ENCODE assay signal across 19 cellular contexts in the genomic region with DNA sequence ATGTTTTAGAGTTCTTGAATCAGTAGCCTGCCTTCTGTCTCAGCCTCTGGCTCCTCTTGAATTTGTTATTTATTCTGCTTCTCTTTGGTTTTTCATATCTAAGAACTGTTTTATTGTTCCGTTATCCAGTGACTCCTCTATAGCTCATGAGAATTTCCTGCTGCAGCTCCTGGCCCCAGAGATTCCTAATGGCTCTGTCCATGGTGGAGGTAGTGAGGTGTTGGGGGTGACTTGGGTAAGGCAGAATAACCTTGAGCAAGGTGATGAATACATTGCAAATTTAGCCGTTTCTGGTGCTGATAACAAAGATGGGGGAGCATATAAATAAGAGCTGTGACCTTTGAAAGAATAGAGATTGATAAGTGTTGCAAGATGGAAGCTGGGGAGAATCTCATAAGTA. TPM values are rescaled to one million over a fixed set of nuclear protein-coding genes. Genes with fewer than 3 reads are reported as not detected.
A peak's percentile ranks its signal among the peaks of the same experiment; 100 is the strongest.
DNase-seq lines count a peak whose midpoint lies in the region; ATAC-seq, FAIRE-seq and TF ChIP-seq lines count a peak whose summit lies in the region.
"Had no signal": no experiment of that assay in that cellular context is flagged by ENCODE, and none has a peak within 500 bp of the region (broad histone marks: within the 10 kb centered on the region; RNA-seq: fewer than 3 reads in every experiment).

No MANE protein-coding gene starts in this region.

- TF ChIP-seq RAD21 in A549 (conservative IDR thresholded peaks at IDR 0.05 in 1 of 2, IDR thresholded peaks at IDR 0.05 in 1 of 2) (no peak), HCT116 (IDR thresholded peaks at IDR 0.05; ENCODE audit: low read depth) (no peak)

- BruUV-seq in HCT116 (replicated peaks; lab: Mats Ljungman, UMichigan) = no TSS peak

- CTCF ChIA-PET in A549 (lab: Yijun Ruan, JAX) (no interaction called here), HCT116 (lab: Charles Lee) (no interaction called here), WTC11 (lab: Charles Lee) (interaction anchor here (0.9 kb wide), 1 partner anchor 92 kb away, joined by 3 read pairs; no protein-coding TSS in a partner anchor)
- CTCF ChIA-PET in CD4-positive, alpha-beta T cell (lab: Charles Lee) = no interaction called here

- no peaks in the 10 kb centered on the region for H3K9me2 ChIP-seq in HCT116 (ENCODE audit: insufficient read depth)

- TF ChIP-seq POLR2A in A549 (IDR thresholded peaks at IDR 0.05; ENCODE audit: low read length) (no peak), HCT116 (IDR thresholded peaks at IDR 0.05; ENCODE audit: borderline replicate concordance, extremely low read depth, insufficient read depth, insufficient read length) (no peak)

- no peaks in the 10 kb centered on the region for H3K27me3 Mint-ChIP-seq in WTC11 (ENCODE audit: low read depth)
- H3K27me3 Mint-ChIP-seq in CD4-positive, alpha-beta T cell = peaks cover 4% of the 10 kb centered on the region
- H3K27me3 Mint-ChIP-seq: CD8-positive, alpha-beta memory T cell had no signal

- H3K4me1 ChIP-seq in A549 = peaks cover 29% of the 10 kb centered on the region
- H3K4me1 ChIP-seq in HCT116 (ENCODE audit: control insufficient read depth in 1 of 2, insufficient read depth in 2 of 2, low read length in 2 of 2) = peaks cover 31% of the 10 kb centered on the region in 2 experiments
- H3K4me1 ChIP-seq: BLaER1 treated with 17β-estradiol and CSF1 and Interleukin-3, amounts not matched to agents 10 nM and 100 nM had no signal

- intact Hi-C loops in HCT116 (cut with micrococcal nuclease) = no loop called here
- intact Hi-C loops in CD4-positive, alpha-beta T cell (cut with DNase I, micrococcal nuclease) = no loop called here

- H3K4me3 ChIP-seq in A549 (no peak overlapping the region), HCT116 (replicated peaks in 1 of 2; ENCODE audit: low read depth in 1 of 2, low read length in 2 of 2) (no peak overlapping the region), fibroblast of pulmonary artery (replicated peaks; ENCODE audit: low read depth, low read length) (no peak overlapping the region)
- H3K4me3 ChIP-seq: BLaER1 treated with 17β-estradiol and CSF1 and Interleukin-3, amounts not matched to agents 10 nM and 100 nM; K562 had no signal

- RAD21 ChIA-PET in HCT116 (lab: Charles Lee; ENCODE audit: low non-redundant PET in 1 of 2, low total read pairs in 2 of 2, uncharacterized antibody in 2 of 2, unreplicated experiment in 2 of 2) = no interaction called here

- no peak overlapping the region for H3K4me3 Mint-ChIP-seq in WTC11
- H3K4me3 Mint-ChIP-seq in CD4-positive, alpha-beta T cell = no peak overlapping the region
- H3K4me3 Mint-ChIP-seq: B cell; CD8-positive, alpha-beta memory T cell had no signal

- no peaks in the 10 kb centered on the region for H3K27me3 ChIP-seq in HCT116 (ENCODE audit: insufficient read depth, low read length)
- no peaks in the 10 kb centered on the region for H3K27me3 ChIP-seq in CD4-positive, alpha-beta T cell (ENCODE audit: control insufficient read depth, insufficient read depth, low read length)
- H3K27me3 ChIP-seq: BLaER1 treated with 17β-estradiol and CSF1 and Interleukin-3, amounts not matched to agents 10 nM and 100 nM had no signal

- ATAC-seq in A549 (no peak), HCT116 (no peak), WTC11 (0 out of 2 replicates have a peak, but pooled peaks have one; percentile 28)
- ATAC-seq in CD4-positive, alpha-beta T cell (ENCODE audit: poor library complexity) = no peak
- ATAC-seq: K562 had no signal

- no peak for TF ChIP-seq EP300 in A549 (IDR thresholded peaks at IDR 0.05)

- peaks cover 6% of the 10 kb centered on the region; the same call in 1 of the 2 replicates for H3K4me1 Mint-ChIP-seq in WTC11
- H3K4me1 Mint-ChIP-seq in CD4-positive, alpha-beta T cell (ENCODE audit: low read depth) = no peaks in the 10 kb centered on the region
- H3K4me1 Mint-ChIP-seq: B cell; CD8-positive, alpha-beta memory T cell had no signal

- no peaks in the 10 kb centered on the region for H4K20me1 ChIP-seq in HCT116 (ENCODE audit: insufficient read depth)
- H4K20me1 ChIP-seq: BLaER1 treated with 17β-estradiol and CSF1 and Interleukin-3, amounts not matched to agents 10 nM and 100 nM had no signal

- no peak overlapping the region for H2AFZ ChIP-seq in HCT116 (ENCODE audit: low read depth, low read length, poor library complexity, severe bottlenecking)

- POLR2A ChIA-PET in A549 (lab: Yijun Ruan, JAX) = no interaction called here
- POLR2A ChIA-PET in HCT116 (lab: Charles Lee) = no interaction called here
- POLR2A ChIA-PET in WTC11 (lab: Charles Lee) = no interaction called here
- POLR2A ChIA-PET in CD4-positive, alpha-beta T cell (lab: Charles Lee) = no interaction called here

- H3K9me3 ChIP-seq in A549 = no peaks in the 10 kb centered on the region
- no peaks in the 10 kb centered on the region for H3K9me3 ChIP-seq in HCT116 (ENCODE audit: control insufficient read depth in 1 of 2, insufficient read depth in 1 of 2, low read depth in 1 of 2, low read length in 2 of 2)
- no peaks in the 10 kb centered on the region for H3K9me3 ChIP-seq in CD4-positive, alpha-beta T cell (ENCODE audit: control insufficient read depth, low read length)
- H3K9me3 ChIP-seq: BLaER1 treated with 17β-estradiol and CSF1 and Interleukin-3, amounts not matched to agents 10 nM and 100 nM; Caco-2 had no signal

- H3K27ac Mint-ChIP-seq in WTC11 = no peak overlapping the region
- H3K27ac Mint-ChIP-seq in CD4-positive, alpha-beta T cell = no peak overlapping the region
- H3K27ac Mint-ChIP-seq: B cell; CD8-positive, alpha-beta memory T cell had no signal

- 48% methylated on average over 2 of the region's 2 CpGs for WGBS in A549 (ENCODE audit: missing lambda C conversion rate)

- no peak for TF ChIP-seq CTCF in A549 (IDR thresholded peaks at IDR 0.05)
- TF ChIP-seq CTCF in HCT116 (IDR thresholded peaks at IDR 0.05 in 2 of 3, conservative IDR thresholded peaks at IDR 0.05 in 1 of 3; ENCODE audit: borderline replicate concordance in 1 of 3, insufficient read depth in 1 of 3, low read depth in 2 of 3, low read length in 2 of 3) = no peak
- no peak for TF ChIP-seq CTCF in WTC11 (IDR thresholded peaks at IDR 0.05)
- no peak for TF ChIP-seq CTCF in fibroblast of pulmonary artery (IDR thresholded peaks at IDR 0.05; ENCODE audit: low read length, missing control alignments)
- TF ChIP-seq CTCF in CD4-positive, alpha-beta T cell (IDR thresholded peaks at IDR 0.05) = no peak

- H3K9ac ChIP-seq in HCT116 (ENCODE audit: low read length) = no peak overlapping the region
- H3K9ac ChIP-seq: BLaER1 treated with 17β-estradiol and CSF1 and Interleukin-3, amounts not matched to agents 10 nM and 100 nM had no signal

- H3K27ac ChIP-seq in A549 (no peak overlapping the region), HCT116 (ENCODE audit: low read depth, low read length) (no peak overlapping the region)
- no peak overlapping the region for H3K27ac ChIP-seq in CD4-positive, alpha-beta T cell (ENCODE audit: low read depth, low read length)
- H3K27ac ChIP-seq: BLaER1 treated with 17β-estradiol and CSF1 and Interleukin-3, amounts not matched to agents 10 nM and 100 nM; HL-60 had no signal

- H3K36me3 Mint-ChIP-seq in WTC11 = no peaks in the 10 kb centered on the region
- no peaks in the 10 kb centered on the region for H3K36me3 Mint-ChIP-seq in CD4-positive, alpha-beta T cell (ENCODE audit: low read depth)
- H3K36me3 Mint-ChIP-seq: CD8-positive, alpha-beta memory T cell had no signal

- no peaks in the 10 kb centered on the region for H3K79me2 ChIP-seq in HCT116 (ENCODE audit: insufficient read depth, low read length)

- H3K36me3 ChIP-seq in HCT116 (ENCODE audit: control insufficient read depth in 1 of 2, insufficient read depth in 2 of 2, low read length in 2 of 2) = no peaks in the 10 kb centered on the region
- H3K36me3 ChIP-seq: BLaER1 treated with 17β-estradiol and CSF1 and Interleukin-3, amounts not matched to agents 10 nM and 100 nM had no signal

- no peak for FAIRE-seq in A549 (lab: Jason Lieb, UNC)
- FAIRE-seq: K562 had no signal

- no peak for DNase-seq in A549 (ENCODE audit: low read depth in 1 of 2, low spot score in 1 of 2)
- DNase-seq in HCT116 (ENCODE audit: low read depth, low spot score) = no peak
- DNase-seq in WTC11 (ENCODE audit: low spot score) = no peak
- peak; percentile 28 for DNase-seq in fibroblast of pulmonary artery (ENCODE audit: low read depth)
- DNase-seq in NCI-H1092 (lab: John Stamatoyannopoulos, UW) = no peak
- DNase-seq in CD4-positive, alpha-beta T cell = no peak
- DNase-seq in stimulated activated CD4-positive, alpha-beta T cell treated with anti-CD3 and anti-CD28 coated beads, Interleukin-4, amount 100 ng/mL, for 24 hours = no peak
- DNase-seq: 8988T; Caco-2; CD8-positive, alpha-beta memory T cell; DMS153; DMS79; GDM1; GOT3; H7 had no signal

- H3K4me2 ChIP-seq in A549 = no peak overlapping the region
- H3K4me2 ChIP-seq in HCT116 (ENCODE audit: low read length) = no peak overlapping the region
- H3K4me2 ChIP-seq: BLaER1 treated with 17β-estradiol and CSF1 and Interleukin-3, amounts not matched to agents 10 nM and 100 nM had no signal

- H3K9me3 Mint-ChIP-seq in WTC11 = no peaks in the 10 kb centered on the region
- H3K9me3 Mint-ChIP-seq in CD4-positive, alpha-beta T cell = peaks cover 4% of the 10 kb centered on the region

TF ChIP-seq in A549, 52 proteins besides CTCF, POLR2A, EP300 and RAD21 (continues in another document):
- no peak for TF ChIP-seq ZFP36 (IDR thresholded peaks at IDR 0.05; ENCODE audit: borderline replicate concordance, partially characterized antibody)

TF ChIP-seq in HCT116, 20 proteins besides CTCF, POLR2A, EP300 and RAD21 (continues in another document):
- no peak for TF ChIP-seq SIN3A (IDR thresholded peaks at IDR 0.05; ENCODE audit: low read depth)

TF ChIP-seq in WTC11, 78 proteins besides CTCF, POLR2A, EP300 and RAD21 (continues in another document):
- TF ChIP-seq CREM (CRISPR knock-in tag; IDR thresholded peaks at IDR 0.05) (no peak), ZNF263 (CRISPR knock-in tag; IDR thresholded peaks at IDR 0.05; ENCODE audit: low read depth) (no peak), ZNF138 (CRISPR knock-in tag; conservative IDR thresholded peaks at IDR 0.05) (no peak), EMX1 (CRISPR knock-in tag; IDR thresholded peaks at IDR 0.05) (no peak), CDX4 (CRISPR knock-in tag; IDR thresholded peaks at IDR 0.05; ENCODE audit: borderline replicate concordance) (no peak)

RNA-seq across cellular contexts. Expression of gene ITGB8, which starts 17.7 kb away (rescaled TPM):
- polyA plus RNA-seq in A549 (2011; rRNA removed) (0.63 and 0.67 TPM in 2 replicates), A549 (2017; fragmentation: RNase III; extraction: RNeasy Plus Mini Kit Qiagen cat#74134 plus additional on column Dnase treatment) (0.30 to 0.50 TPM (median 0.39 TPM) in 3 replicates)
- polyA plus RNA-seq in A549 (2012; cell fraction: cytosol; rRNA removed) = 0.13 and 0.21 TPM in 2 replicates
- 0.27 and 0.29 TPM in 2 replicates for polyA plus RNA-seq in A549 (2012; cell fraction: nucleus; rRNA removed)
- 1.5 and 3.2 TPM in 2 replicates for polyA minus RNA-seq in A549 (2011; rRNA and poly(A)+ RNA removed)
- total RNA-seq in HCT116 (2021; ENCODE audit: unreplicated experiment) (2.4 TPM), WTC11 (2021) (1.8 to 2.2 TPM (median 1.9 TPM) in 3 replicates)
- polyA plus RNA-seq in HCT116 (2012) = 0.22 and 0.27 TPM in 2 replicates
- total RNA-seq in CD4-positive, alpha-beta T cell = not detected
- polyA plus RNA-seq: CD8-positive, alpha-beta memory T cell had no signal
